ENCODE assay signal across 8 cellular contexts in the genomic region with DNA sequence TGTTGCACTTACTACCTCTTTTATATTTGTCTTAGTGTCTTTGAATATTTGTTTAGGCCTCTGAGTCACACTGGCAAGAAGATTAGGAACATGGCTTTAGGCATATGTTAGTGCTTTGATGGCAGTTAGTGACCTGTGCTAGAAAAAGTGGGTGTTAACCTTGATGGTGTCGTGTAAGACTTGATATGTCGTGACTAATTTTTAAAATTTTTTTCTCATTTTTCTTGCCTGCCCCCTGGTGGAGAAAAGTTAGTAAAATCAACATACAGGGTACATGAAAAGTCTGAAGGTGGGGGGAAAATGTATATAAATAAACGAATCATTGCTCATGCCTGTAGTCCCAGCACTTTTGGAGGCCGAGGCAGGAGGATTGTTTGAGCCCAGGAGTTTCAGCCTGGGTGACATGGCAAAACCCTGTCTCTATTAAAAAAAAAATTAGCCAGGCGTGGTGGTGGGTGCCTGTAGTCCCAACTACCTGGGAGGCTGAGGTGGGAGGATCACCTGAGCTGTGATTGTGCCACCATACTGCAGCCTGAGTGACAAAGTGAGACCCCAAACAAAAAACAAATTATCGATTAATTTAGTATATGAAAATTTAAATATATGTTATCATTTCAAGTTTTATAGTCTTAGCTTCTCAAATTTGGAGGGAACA. TPM values are rescaled to one million over a fixed set of nuclear protein-coding genes. Genes with fewer than 3 reads are reported as not detected.
A peak's percentile ranks its signal among the peaks of the same experiment; 100 is the strongest.
DNase-seq lines count a peak whose midpoint lies in the region; ATAC-seq and TF ChIP-seq lines count a peak whose summit lies in the region.

No MANE protein-coding gene starts in this region.

- no peak overlapping the region for H3K4me2 ChIP-seq in OCI-LY1 (ENCODE audit: low read length)

- no peak overlapping the region for H3K27ac ChIP-seq in CD4-positive, CD25-positive, alpha-beta regulatory T cell (ENCODE audit: insufficient read depth, low read length, poor library complexity, severe bottlenecking)
- H3K27ac ChIP-seq in OCI-LY1 (ENCODE audit: low read depth, low read length, poor library complexity, severe bottlenecking) = no peak overlapping the region
- H3K27ac ChIP-seq in body of pancreas = peak overlapping the region in 1 of 4 donors; percentile 44
- H3K27ac ChIP-seq in liver (ENCODE audit: low read depth in 1 of 2, low read length in 2 of 2) = no peak overlapping the region

- H3F3A ChIP-seq in OCI-LY1 (ENCODE audit: insufficient read depth, low read length) = no peaks in the 10 kb centered on the region

- H3K36me3 Mint-ChIP-seq in CD4-positive, CD25-positive, alpha-beta regulatory T cell = peaks cover 38% of the 10 kb centered on the region

- H3K9ac ChIP-seq in OCI-LY1 (ENCODE audit: low read length) (no peak overlapping the region), liver (ENCODE audit: low read depth in 1 of 2, low read length in 2 of 2) (no peak overlapping the region)

- H3K27me3 ChIP-seq in CD4-positive, CD25-positive, alpha-beta regulatory T cell (ENCODE audit: control insufficient read depth, insufficient read depth, low read length) = no peaks in the 10 kb centered on the region
- no peaks in the 10 kb centered on the region for H3K27me3 ChIP-seq in OCI-LY1 (ENCODE audit: insufficient read depth, low read length)
- H3K27me3 ChIP-seq in body of pancreas = no peaks in the 10 kb centered on the region
- H3K27me3 ChIP-seq in liver (ENCODE audit: control insufficient read depth in 4 of 4, insufficient read depth in 4 of 4, low read length in 3 of 4) = no peaks in the 10 kb centered on the region

- no peak for ATAC-seq in CD4-positive, CD25-positive, alpha-beta regulatory T cell (ENCODE audit: low read depth in 2 of 2)
- ATAC-seq in body of pancreas (peak; percentile 69), HG02938 (IDR thresholded peaks at IDR 0.05; ENCODE audit: unreplicated experiment) (no peak), HG02623 (IDR thresholded peaks at IDR 0.05; ENCODE audit: unreplicated experiment) (no peak)

- peak; percentile 54 for TF ChIP-seq CTCF in GM13977 (IDR thresholded peaks at IDR 0.05; ENCODE audit: extremely low read depth, insufficient read depth, missing control alignments)
- TF ChIP-seq CTCF in OCI-LY1 (IDR thresholded peaks at IDR 0.05; ENCODE audit: low read length) = peak; percentile 81
- TF ChIP-seq CTCF in body of pancreas (IDR thresholded peaks at IDR 0.05) = peak in 6 of 7 experiments; percentile 15 to 44 (median 38)
- peak; percentile 32 for TF ChIP-seq CTCF in liver (IDR thresholded peaks at IDR 0.05; ENCODE audit: low read depth, low read length, missing input control)

- H3K27ac Mint-ChIP-seq in CD4-positive, CD25-positive, alpha-beta regulatory T cell = peak overlapping the region in 1 of 3 donors; percentile 55

- WGBS in body of pancreas, 2 donors = 55% methylated on average over 6 of the region's 6 CpGs
- 69% methylated on average over 6 of the region's 6 CpGs for WGBS in liver

- in situ Hi-C loops in GM13977 (cut with MboI; ENCODE audit: low pct_unique_long_range_greater_than_20kb, low sequenced_read_pairs, unreplicated experiment) = no loop called here

- DNase-seq in CD4-positive, CD25-positive, alpha-beta regulatory T cell = peak; percentile 2 to 65 (median 47)
- DNase-seq in GM13977 (ENCODE audit: low spot score) = peak; percentile 12
- peak in 2 of 4 donors; percentile 26 to 30 for DNase-seq in body of pancreas
- no peak for DNase-seq in stimulated activated naive CD4-positive, alpha-beta T cell treated with Interleukin-2 at 50 U/mL for 16 hours (lab: John Stamatoyannopoulos, UW)

- intact Hi-C loops in body of pancreas (cut with DNase I) = no loop called here

- no peak for TF ChIP-seq POLR2A in body of pancreas (IDR thresholded peaks at IDR 0.05)

- H3K4me1 Mint-ChIP-seq in CD4-positive, CD25-positive, alpha-beta regulatory T cell = peaks cover 19 to 29% (median 27%) of the 10 kb centered on the region in 4 donors

- no peaks in the 10 kb centered on the region for H4K20me1 ChIP-seq in OCI-LY1 (ENCODE audit: insufficient read depth, low read length)

- H3K9me2 ChIP-seq in OCI-LY1 (ENCODE audit: low read depth, low read length) = no peaks in the 10 kb centered on the region

- no peaks in the 10 kb centered on the region for H3K9me3 Mint-ChIP-seq in CD4-positive, CD25-positive, alpha-beta regulatory T cell

- H3K4me1 ChIP-seq in CD4-positive, CD25-positive, alpha-beta regulatory T cell (ENCODE audit: control insufficient read depth, insufficient read depth, low read length, poor library complexity, severe bottlenecking) = no peaks in the 10 kb centered on the region
- H3K4me1 ChIP-seq in OCI-LY1 (ENCODE audit: insufficient read depth, low read length, severe bottlenecking) (peaks cover 3% of the 10 kb centered on the region), body of pancreas (peaks cover 17% of the 10 kb centered on the region), liver (ENCODE audit: control insufficient read depth in 4 of 4, insufficient read depth in 4 of 4, low read length in 3 of 4) (peaks cover 2 to 6% (median 5%) of the 10 kb centered on the region in 4 donors)

- H3K9me3 ChIP-seq in CD4-positive, CD25-positive, alpha-beta regulatory T cell (ENCODE audit: control insufficient read depth in 2 of 2, low read length in 2 of 2) = no peaks in the 10 kb centered on the region
- H3K9me3 ChIP-seq in OCI-LY1 (ENCODE audit: low read length) (no peaks in the 10 kb centered on the region), body of pancreas (no peaks in the 10 kb centered on the region), liver (ENCODE audit: control insufficient read depth in 4 of 4, low read length in 3 of 4) (no peaks in the 10 kb centered on the region)

- peaks cover 52% of the 10 kb centered on the region for H3K36me3 ChIP-seq in CD4-positive, CD25-positive, alpha-beta regulatory T cell (ENCODE audit: control insufficient read depth, insufficient read depth, low read length)
- H3K36me3 ChIP-seq in OCI-LY1 (ENCODE audit: insufficient read depth, low read length) (peaks cover 38% of the 10 kb centered on the region), body of pancreas (replicated peaks in 1 of 2; ENCODE audit: insufficient read depth in 1 of 2, low read depth in 2 of 2) (peaks cover 8 to 14% of the 10 kb centered on the region in 2 donors), liver (ENCODE audit: control insufficient read depth in 4 of 4, insufficient read depth in 3 of 4, low read depth in 1 of 4, low read length in 3 of 4) (peaks cover 0 to 21% (median 18%) of the 10 kb centered on the region in 4 donors)

- H3K27me3 Mint-ChIP-seq in CD4-positive, CD25-positive, alpha-beta regulatory T cell = no peaks in the 10 kb centered on the region

- H3K79me2 ChIP-seq in OCI-LY1 (ENCODE audit: insufficient read depth, low read length) = no peaks in the 10 kb centered on the region

- no peak overlapping the region for H3K4me3 ChIP-seq in CD4-positive, CD25-positive, alpha-beta regulatory T cell (ENCODE audit: low read depth, low read length)
- H3K4me3 ChIP-seq in OCI-LY1 (ENCODE audit: low read depth, low read length, poor library complexity, severe bottlenecking) = no peak overlapping the region
- H3K4me3 ChIP-seq in body of pancreas = no peak overlapping the region
- no peak overlapping the region for H3K4me3 ChIP-seq in liver (ENCODE audit: low read depth in 1 of 3, low read length in 3 of 3)

- no peak overlapping the region for H2AFZ ChIP-seq in OCI-LY1 (ENCODE audit: low read length)

- peak; percentile 40 to 62 for TF ChIP-seq RAD21 in liver (IDR thresholded peaks at IDR 0.05)

- H3K4me3 Mint-ChIP-seq in CD4-positive, CD25-positive, alpha-beta regulatory T cell = no peak overlapping the region

TF ChIP-seq in liver, 16 proteins besides CTCF, POLR2A, EP300 and RAD21 (continues in another document):
- TF ChIP-seq, protein P1, sequence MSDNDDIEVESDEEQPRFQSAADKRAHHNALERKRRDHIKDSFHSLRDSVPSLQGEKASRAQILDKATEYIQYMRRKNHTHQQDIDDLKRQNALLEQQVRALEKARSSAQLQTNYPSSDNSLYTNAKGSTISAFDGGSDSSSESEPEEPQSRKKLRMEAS (IDR thresholded peaks at IDR 0.05) = no peak
- TF ChIP-seq JUND (IDR thresholded peaks at IDR 0.05) (no peak), FOXA1 (IDR thresholded peaks at IDR 0.05) (no peak), SP1 (IDR thresholded peaks at IDR 0.05) (no peak), GABPA (IDR thresholded peaks at IDR 0.05 in 1 of 2, conservative IDR thresholded peaks at IDR 0.05 in 1 of 2) (no peak), RXRA (IDR thresholded peaks at IDR 0.05) (no peak), HNF4G (IDR thresholded peaks at IDR 0.05) (no peak), HNF4A (conservative IDR thresholded peaks at IDR 0.05) (no peak), NR2F2 (IDR thresholded peaks at IDR 0.05) (no peak)
- TF ChIP-seq, protein P2, sequence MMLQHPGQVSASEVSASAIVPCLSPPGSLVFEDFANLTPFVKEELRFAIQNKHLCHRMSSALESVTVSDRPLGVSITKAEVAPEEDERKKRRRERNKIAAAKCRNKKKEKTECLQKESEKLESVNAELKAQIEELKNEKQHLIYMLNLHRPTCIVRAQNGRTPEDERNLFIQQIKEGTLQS (IDR thresholded peaks at IDR 0.05) = no peak

RNA-seq across cellular contexts. Expression of a gene that starts 44.6 kb away (rescaled TPM):
- 159 TPM for total RNA-seq in CD4-positive, CD25-positive, alpha-beta regulatory T cell
- 100 to 1,000 TPM; 107 to 142 (median 121) TPM for polyA plus RNA-seq in CD4-positive, CD25-positive, alpha-beta regulatory T cell
- total RNA-seq in body of pancreas (10 to 100 TPM; 38.9 to 57.6 TPM), liver (10 to 100 TPM; 55.0 to 57.1 TPM)
- 10 to 100 TPM; 35.7 to 50.9 TPM for polyA plus RNA-seq in liver
